Comparison of ENCODE assay signal across 8 cellular contexts in genomic region chrX:275967-276587, GRCh38. TPM values are rescaled to one million over a fixed set of nuclear protein-coding genes. Genes with fewer than 3 reads are reported as not detected.
DNase-seq lines count a peak whose midpoint lies in the region; ATAC-seq and TF ChIP-seq lines count a peak whose summit lies in the region.

No MANE protein-coding gene starts in this region.

- H3K4me3 Mint-ChIP-seq in stimulated activated effector memory CD8-positive, alpha-beta T cell treated with anti-CD3 and anti-CD28 coated beads, Interleukin-12 subunit alpha, Interleukin-12 subunit beta, amount 100 ng/mL, for 72 hours = peak overlapping the region; percentile 77

- no peaks in the 10 kb centered on the region for H3K27me3 ChIP-seq in right lobe of liver

- H3K4me1 ChIP-seq in right lobe of liver = peaks cover 0 to 7% (median 3%) of the 10 kb centered on the region in 4 donors

- no peak for TF ChIP-seq CTCF in coronary artery (IDR thresholded peaks at IDR 0.05)
- peak in 3 of 4 donors; percentile 24 to 35 (median 26) for TF ChIP-seq CTCF in right lobe of liver (IDR thresholded peaks at IDR 0.05)

- H3K36me3 ChIP-seq in right lobe of liver = no peaks in the 10 kb centered on the region

- no peaks in the 10 kb centered on the region for H3K9me3 ChIP-seq in right lobe of liver

- no peaks in the 10 kb centered on the region for H3K36me3 Mint-ChIP-seq in stimulated activated effector memory CD8-positive, alpha-beta T cell treated with anti-CD3 and anti-CD28 coated beads, Interleukin-12 subunit alpha, Interleukin-12 subunit beta, amount 100 ng/mL, for 72 hours

- H3K27ac Mint-ChIP-seq in stimulated activated effector memory CD8-positive, alpha-beta T cell treated with anti-CD3 and anti-CD28 coated beads, Interleukin-12 subunit alpha, Interleukin-12 subunit beta, amount 100 ng/mL, for 72 hours = peak overlapping the region; percentile 40

- H3K27ac ChIP-seq in coronary artery (no peak overlapping the region), right lobe of liver (peak overlapping the region; percentile 18 to 81 (median 77))

- DNase-seq in T follicular helper cell (ENCODE audit: low read depth) (peak; percentile 30), coronary artery (ENCODE audit: low spot score) (no peak), right lobe of liver (peak; percentile 91 to 97 (median 95))
- DNase-seq in stimulated activated effector memory CD8-positive, alpha-beta T cell treated with anti-CD3 and anti-CD28 coated beads, Interleukin-12 subunit alpha, Interleukin-12 subunit beta, amount 100 ng/mL, for 72 hours (ENCODE audit: low spot score in 2 of 2) = peak; percentile 29 to 79
- no peak for DNase-seq in stimulated activated naive CD4-positive, alpha-beta T cell treated with Interleukin-2 at 50 U/mL for 16 hours (lab: John Stamatoyannopoulos, UW)

- H3K4me3 ChIP-seq in coronary artery = peak overlapping the region; percentile 74
- peak overlapping the region; percentile 65 to 91 (median 72) for H3K4me3 ChIP-seq in right lobe of liver

- peaks cover 6% of the 10 kb centered on the region for H3K4me1 Mint-ChIP-seq in stimulated activated effector memory CD8-positive, alpha-beta T cell treated with anti-CD3 and anti-CD28 coated beads, Interleukin-12 subunit alpha, Interleukin-12 subunit beta, amount 100 ng/mL, for 72 hours

- intact Hi-C loops in right lobe of liver (cut with DNase I) = no loop called here

- WGBS in right lobe of liver (ENCODE audit: insufficient coverage, low coverage, low lambda C conversion rate, missing lambda C conversion rate) = 0% methylated on average over 3 of the region's 36 CpGs

- no peaks in the 10 kb centered on the region for H3K9me3 Mint-ChIP-seq in stimulated activated effector memory CD8-positive, alpha-beta T cell treated with anti-CD3 and anti-CD28 coated beads, Interleukin-12 subunit alpha, Interleukin-12 subunit beta, amount 100 ng/mL, for 72 hours

- peak; percentile 67 for ATAC-seq in GM18505 (IDR thresholded peaks at IDR 0.05; ENCODE audit: unreplicated experiment)
- peak; percentile 84 for ATAC-seq in HG02943 (IDR thresholded peaks at IDR 0.05; ENCODE audit: low read depth, unreplicated experiment)
- peak; percentile 94 to 98 (median 96) for ATAC-seq in right lobe of liver
- ATAC-seq in stimulated activated effector memory CD8-positive, alpha-beta T cell treated with anti-CD3 and anti-CD28 coated beads, Interleukin-12 subunit alpha, Interleukin-12 subunit beta, amount 100 ng/mL, for 72 hours = peak; percentile 90
- ATAC-seq in HG03469 (IDR thresholded peaks at IDR 0.05; ENCODE audit: unreplicated experiment) = no peak

- no peak for TF ChIP-seq POLR2A in GM18505 (IDR thresholded peaks at IDR 0.05; ENCODE audit: borderline replicate concordance, extremely low read depth, insufficient read depth, insufficient read length)
- peak; percentile 93 for TF ChIP-seq POLR2A in right lobe of liver (IDR thresholded peaks at IDR 0.05)

RNA-seq across cellular contexts. Expression of gene PLCXD1, which starts 5.1 kb away (rescaled TPM):
- total RNA-seq in right lobe of liver = 10 to 100 TPM in 1 of 6 experiments, 1 to 10 TPM in 5; 3.4 to 11.2 (median 5.1) TPM

RNA-seq across cellular contexts. Expression of gene GTPBP6, which starts 42.5 kb away (rescaled TPM):
- total RNA-seq in right lobe of liver = 10 to 100 TPM; 20.9 to 32.8 (median 23.2) TPM

Comparison
In these comparisons a context has a peak if more than half of its experiments do, and no peak if none do; other contexts are left out.
1. DNase-seq: peak in T follicular helper cell (single experiment), right lobe of liver (3 of 3) and stimulated activated effector memory CD8-positive, alpha-beta T cell treated with anti-CD3 and anti-CD28 coated beads, Interleukin-12 subunit alpha, Interleukin-12 subunit beta, amount 100 ng/mL, for 72 hours (2 of 2); none in coronary artery (single experiment) and stimulated activated naive CD4-positive, alpha-beta T cell treated with Interleukin-2 at 50 U/mL for 16 hours (single experiment).
2. H3K27ac ChIP-seq: peak in right lobe of liver (3 of 3); none in coronary artery (0 of 2).